ENCODE assay signal across 15 cellular contexts in the genomic region with DNA sequence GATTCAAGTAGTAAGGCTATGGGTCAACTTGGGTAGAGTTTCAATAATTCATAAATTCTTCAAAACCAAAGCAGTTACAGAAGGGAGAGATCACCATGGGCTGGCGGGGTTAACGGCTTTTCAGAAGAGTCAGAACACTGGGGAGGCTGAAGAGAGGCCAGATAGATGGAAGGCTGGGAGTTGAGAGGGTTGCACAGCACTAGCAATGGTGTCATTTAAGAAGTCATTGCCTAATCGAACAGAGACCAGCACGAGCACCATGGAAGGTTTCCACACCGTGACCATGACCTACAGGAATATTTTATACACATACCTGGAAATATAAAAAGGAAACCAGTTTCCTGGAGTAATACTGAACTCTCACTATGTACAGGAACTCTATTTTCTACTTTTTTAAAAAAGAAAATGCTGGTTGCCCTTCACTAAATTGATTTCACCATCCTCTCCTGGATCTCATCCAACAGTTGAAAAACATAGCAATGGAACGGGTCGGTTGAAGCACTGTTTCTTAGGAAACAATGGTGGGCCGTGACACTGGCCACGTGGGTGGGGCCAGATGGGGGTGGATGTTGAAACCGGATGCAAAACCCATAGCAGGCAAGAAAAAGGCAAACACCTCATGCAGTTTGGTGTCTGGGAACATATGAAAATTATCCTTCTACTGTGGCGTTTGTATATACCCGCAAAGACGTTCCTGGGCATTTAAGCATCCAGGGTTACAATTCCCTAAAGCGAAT. TPM values are rescaled to one million over a fixed set of nuclear protein-coding genes. Genes with fewer than 3 reads are reported as not detected.
DNase-seq lines count a peak whose midpoint lies in the region; ATAC-seq, FAIRE-seq and TF ChIP-seq lines count a peak whose summit lies in the region.
"Had no signal": no experiment of that assay in that cellular context is flagged by ENCODE, and none has a peak within 500 bp of the region (broad histone marks: within the 10 kb centered on the region; RNA-seq: fewer than 3 reads in every experiment).

No MANE protein-coding gene starts in this region.

- H3K4me3 Mint-ChIP-seq in activated CD4-positive, alpha-beta T cell treated with anti-CD3 and anti-CD28 coated beads, Interleukin-2, amount 10 ng/mL, durations not matched to agents 24 days and 14 days, result no peak overlapping the region
- H3K4me3 Mint-ChIP-seq: T-helper 17 cell had no signal

- H3K9me3 ChIP-seq in suprapubic skin, result no peaks in the 10 kb centered on the region
- no peaks in the 10 kb centered on the region for H3K9me3 ChIP-seq in small intestine (ENCODE audit: control insufficient read depth, low read depth)
- H3K9me3 ChIP-seq: pancreas, uterus had no signal

- no peaks in the 10 kb centered on the region for H3K27me3 ChIP-seq in suprapubic skin
- no peaks in the 10 kb centered on the region for H3K27me3 ChIP-seq in small intestine (ENCODE audit: control insufficient read depth in 2 of 2, insufficient read depth in 2 of 2, low read length in 2 of 2)
- H3K27me3 ChIP-seq: pancreas, uterus had no signal

- TF ChIP-seq POLR2A in NB4 (IDR thresholded peaks at IDR 0.05; ENCODE audit: extremely low read depth, insufficient read length), result no peak
- TF ChIP-seq POLR2A in suprapubic skin (IDR thresholded peaks at IDR 0.05), result no peak

- peaks cover 5% of the 10 kb centered on the region for H3K9me3 Mint-ChIP-seq in activated CD4-positive, alpha-beta T cell treated with anti-CD3 and anti-CD28 coated beads, Interleukin-2, amount 10 ng/mL, durations not matched to agents 24 days and 14 days

- no peak for TF ChIP-seq EP300 in suprapubic skin (IDR thresholded peaks at IDR 0.05)

- H3K27ac ChIP-seq in suprapubic skin (no peak overlapping the region), small intestine (ENCODE audit: low read depth in 1 of 2, low read length in 1 of 2) (no peak overlapping the region)
- H3K27ac ChIP-seq: pancreas, uterus had no signal

- peak; percentile 61 for ATAC-seq in left lobe of liver
- no peak for ATAC-seq in HG03354 (IDR thresholded peaks at IDR 0.05; ENCODE audit: poor library complexity, severe bottlenecking, unreplicated experiment)
- ATAC-seq in esophagus mucosa, result no peak
- ATAC-seq: T-helper 17 cell had no signal

- peaks cover 1% of the 10 kb centered on the region for H3K36me3 Mint-ChIP-seq in activated CD4-positive, alpha-beta T cell treated with anti-CD3 and anti-CD28 coated beads, Interleukin-2, amount 10 ng/mL, durations not matched to agents 24 days and 14 days (ENCODE audit: low read depth)

- TF ChIP-seq CTCF in NB4 (IDR thresholded peaks at IDR 0.05; ENCODE audit: low read depth, low read length) (no peak), cardiac fibroblast (IDR thresholded peaks at IDR 0.05; ENCODE audit: low read depth, low read length) (no peak), suprapubic skin (IDR thresholded peaks at IDR 0.05) (no peak)

- 64% methylated on average over 14 of the region's 14 CpGs for WGBS in suprapubic skin
- WGBS in small intestine, 3 donors, result 74 to 87% (median 79%) methylated on average over 14 of the region's 14 CpGs

- no peak for FAIRE-seq in small intestine (lab: Jason Lieb, UNC)
- FAIRE-seq: pancreas had no signal

- H3K4me1 Mint-ChIP-seq in activated CD4-positive, alpha-beta T cell treated with anti-CD3 and anti-CD28 coated beads, Interleukin-2, amount 10 ng/mL, durations not matched to agents 24 days and 14 days, result peaks cover 2% of the 10 kb centered on the region

- H3K4me3 ChIP-seq in NB4 (ENCODE audit: low read depth, low read length) (peak overlapping the region; percentile 41), cardiac fibroblast (replicated peaks in 1 of 2; ENCODE audit: low read depth in 2 of 2, low read length in 2 of 2) (no peak overlapping the region), suprapubic skin (no peak overlapping the region), small intestine (ENCODE audit: low read depth in 1 of 2, low read length in 2 of 2) (no peak overlapping the region)
- H3K4me3 ChIP-seq: pancreas, uterus had no signal

- no peaks in the 10 kb centered on the region for H3K36me3 ChIP-seq in suprapubic skin
- no peaks in the 10 kb centered on the region for H3K36me3 ChIP-seq in small intestine (ENCODE audit: control insufficient read depth in 2 of 2, insufficient read depth in 2 of 2, low read length in 2 of 2)
- H3K36me3 ChIP-seq: pancreas, uterus had no signal

- peak; percentile 96 for DNase-seq in NB4 (ENCODE audit: low read depth)
- peak; percentile 90 to 92 for DNase-seq in cardiac fibroblast (ENCODE audit: low read depth in 2 of 2)
- DNase-seq in left lobe of liver (ENCODE audit: low spot score), result no peak
- DNase-seq in suprapubic skin (ENCODE audit: low spot score in 2 of 2), result peak; percentile 90
- no peak for DNase-seq in small intestine
- DNase-seq in activated CD4-positive, alpha-beta T cell treated with anti-CD3 and anti-CD28 coated beads, Interleukin-2, amount 10 ng/mL, durations not matched to agents 24 days and 14 days, result no peak
- DNase-seq: Caco-2; erythroblast; NCI-H1436; NK-92 treated with Interleukin-12 subunit alpha and Interleukin-12 subunit beta, amount 100 ng/mL, for 24 hours; pancreas; T-helper 17 cell had no signal

- no peak overlapping the region for H3K27ac Mint-ChIP-seq in activated CD4-positive, alpha-beta T cell treated with anti-CD3 and anti-CD28 coated beads, Interleukin-2, amount 10 ng/mL, durations not matched to agents 24 days and 14 days
- H3K27ac Mint-ChIP-seq: T-helper 17 cell had no signal

- peaks cover 25% of the 10 kb centered on the region for H3K27me3 Mint-ChIP-seq in activated CD4-positive, alpha-beta T cell treated with anti-CD3 and anti-CD28 coated beads, Interleukin-2, amount 10 ng/mL, durations not matched to agents 24 days and 14 days
- H3K27me3 Mint-ChIP-seq: T-helper 17 cell had no signal

- H3K4me1 ChIP-seq in suprapubic skin (peaks cover 9% of the 10 kb centered on the region), small intestine (ENCODE audit: control insufficient read depth in 2 of 2, insufficient read depth in 1 of 2, low read depth in 1 of 2, low read length in 1 of 2) (no peaks in the 10 kb centered on the region)
- H3K4me1 ChIP-seq: pancreas, uterus had no signal

- intact Hi-C loops in activated CD4-positive, alpha-beta T cell treated with anti-CD3 and anti-CD28 coated beads, Interleukin-2, amount 10 ng/mL, durations not matched to agents 24 days and 14 days (cut with micrococcal nuclease), result no loop called here

RNA-seq across cellular contexts. Expression of gene RIN3, which starts 38.0 kb away (rescaled TPM):
- 20.2 TPM for total RNA-seq in left lobe of liver
- 10 to 100 TPM in 2 of 4 donors, 1 to 10 TPM in 2; 2.1 to 10.4 (median 7.2) TPM for total RNA-seq in suprapubic skin
- polyA plus RNA-seq in small intestine, result 10 to 100 TPM in 1 of 3 donors, 1 to 10 TPM in 2; 1.8 to 14.7 (median 9.5) TPM
- 21.5 and 21.6 TPM in 2 replicates for total RNA-seq in activated CD4-positive, alpha-beta T cell treated with anti-CD3 and anti-CD28 coated beads, Interleukin-2, amount 10 ng/mL, durations not matched to agents 24 days and 14 days
- 5.4 TPM for total RNA-seq in esophagus mucosa

Comparison
In these comparisons a context has a peak if more than half of its experiments do, and no peak if none do; other contexts are left out.
1. DNase-seq: peak in NB4 (single experiment), cardiac fibroblast (2 of 2) and suprapubic skin (2 of 2); none in left lobe of liver (single experiment), small intestine (single experiment) and activated CD4-positive, alpha-beta T cell treated with anti-CD3 and anti-CD28 coated beads, Interleukin-2, amount 10 ng/mL, durations not matched to agents 24 days and 14 days (single experiment).